Comparison of ENCODE assay signal across 9 cellular contexts in the genomic region with DNA sequence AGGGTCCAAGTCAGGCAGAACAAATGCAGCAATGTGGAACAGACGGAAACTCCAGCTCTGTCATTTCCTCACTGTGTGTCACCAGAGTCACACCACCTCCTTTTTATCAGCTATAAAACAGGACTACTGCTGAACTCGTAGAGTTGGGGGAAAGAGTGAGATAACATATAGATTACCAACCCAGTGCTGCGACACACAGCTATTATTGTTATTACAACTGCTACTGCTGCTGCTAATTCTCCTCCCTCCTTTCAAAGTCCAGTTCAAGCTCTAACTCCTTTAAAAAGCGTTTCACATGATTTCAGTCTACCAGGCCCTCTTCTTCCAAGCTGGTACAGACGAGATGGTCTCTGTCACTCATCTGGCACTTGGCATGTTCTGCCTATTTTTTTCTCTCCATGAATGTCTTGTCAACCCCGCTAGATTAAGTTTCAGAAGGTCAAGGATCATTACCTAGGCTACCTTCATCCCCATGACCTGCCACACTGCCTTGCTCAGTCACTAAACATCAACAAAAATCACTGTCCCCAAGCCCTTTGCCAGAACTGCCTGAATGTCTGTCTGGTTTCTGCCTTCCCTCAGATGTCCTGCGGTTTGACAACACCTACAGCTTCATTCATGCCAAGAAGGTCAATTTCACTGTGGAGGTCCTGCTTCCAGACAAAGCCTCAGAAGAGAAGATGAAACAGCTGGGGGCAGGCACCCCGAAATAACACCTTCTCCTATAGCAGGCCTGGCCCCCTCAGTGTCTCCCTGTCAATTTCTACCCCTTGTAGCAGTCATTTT. TPM values are rescaled to one million over a fixed set of nuclear protein-coding genes. Genes with fewer than 3 reads are reported as not detected.
DNase-seq lines count a peak whose midpoint lies in the region; ATAC-seq and TF ChIP-seq lines count a peak whose summit lies in the region.
"Had no signal": no experiment of that assay in that cellular context is flagged by ENCODE, and none has a peak within 500 bp of the region (broad histone marks: within the 10 kb centered on the region; RNA-seq: fewer than 3 reads in every experiment).

No MANE protein-coding gene starts in this region.

- no peak for TF ChIP-seq CTCF in HFF-Myc (IDR thresholded peaks at IDR 0.05; ENCODE audit: low read depth, low read length, missing control alignments)
- TF ChIP-seq CTCF in WTC11 (IDR thresholded peaks at IDR 0.05), result no peak
- no peak for TF ChIP-seq CTCF in hepatocyte (IDR thresholded peaks at IDR 0.05; ENCODE audit: poor library complexity)
- no peak for TF ChIP-seq CTCF in spleen (IDR thresholded peaks at IDR 0.05 in 8 of 11, conservative IDR thresholded peaks at IDR 0.05 in 3 of 11)

- H3K27me3 Mint-ChIP-seq in WTC11 (ENCODE audit: low read depth), result no peaks in the 10 kb centered on the region; the same call in 1 of the 2 replicates

- TF ChIP-seq POLR2A in spleen (IDR thresholded peaks at IDR 0.05), result no peak

- H3K4me1 ChIP-seq in hepatocyte (ENCODE audit: insufficient read depth), result peaks cover 69% of the 10 kb centered on the region
- H3K4me1 ChIP-seq in spleen, result peaks cover 29 to 62% (median 41%) of the 10 kb centered on the region in 6 donors

- H3K27me3 ChIP-seq in hepatocyte (no peaks in the 10 kb centered on the region), spleen (replicated peaks in 1 of 7) (no peaks in the 10 kb centered on the region)

- H3K27ac ChIP-seq in hepatocyte (peak overlapping the region; percentile 97), spleen (peak overlapping the region in 5 of 8 donors; percentile 90 to 95 (median 93))

- peaks cover 30% of the 10 kb centered on the region for H3K4me1 Mint-ChIP-seq in WTC11

- CTCF ChIA-PET in WTC11 (lab: Charles Lee), result interaction anchor here (1.4 to 6.3 kb wide), 4 partner anchors 25 to 134 kb away, joined by 3 to 149 read pairs (median 36); partner anchors contain the start of genes RNF215, SEC14L2 and TBC1D10A

- no peaks in the 10 kb centered on the region for H3K9me3 Mint-ChIP-seq in WTC11

- H2AFZ ChIP-seq in hepatocyte, result no peak overlapping the region

- H3K4me3 Mint-ChIP-seq in WTC11, result peak overlapping the region; percentile 83

- peak overlapping the region; percentile 87 for H3K27ac Mint-ChIP-seq in WTC11

- H3K4me3 ChIP-seq in HFF-Myc (replicated peaks; ENCODE audit: low read depth, low read length) (peak overlapping the region; percentile 66), hepatocyte (no peak overlapping the region), spleen (peak overlapping the region in 1 of 8 donors; percentile 95)

- 48% methylated on average over 8 of the region's 8 CpGs for WGBS in hepatocyte (ENCODE audit: low lambda C conversion rate, missing lambda C conversion rate)
- WGBS in spleen, 5 donors, result 75 to 89% (median 83%) methylated on average over 8 of the region's 8 CpGs

- H3K36me3 ChIP-seq in hepatocyte (replicated peaks; ENCODE audit: insufficient read depth, low read depth) (no peaks in the 10 kb centered on the region), spleen (peaks cover 0 to 38% (median 8%) of the 10 kb centered on the region in 6 donors)

- peaks cover 33% of the 10 kb centered on the region for H3K36me3 Mint-ChIP-seq in WTC11

- H4K20me1 ChIP-seq in hepatocyte (ENCODE audit: insufficient read depth, poor library complexity, severe bottlenecking), result no peaks in the 10 kb centered on the region

- H3K4me2 ChIP-seq in hepatocyte, result peak overlapping the region; percentile 80

- intact Hi-C loops in spleen (cut with DNase I; ENCODE audit: low total_unique reads), result no loop called here

- DNase-seq in HFF-Myc (ENCODE audit: extremely low read depth, low read depth), result no peak
- no peak for DNase-seq in WTC11 (ENCODE audit: low spot score)
- DNase-seq in hepatocyte (ENCODE audit: low spot score), result peak; percentile 70
- DNase-seq in spleen, result no peak
- DNase-seq in activated effector memory CD4-positive, alpha-beta T cell treated with anti-CD3 and anti-CD28 coated beads, Interleukin-2, amount 50 U/mL, for 16 hours, result no peak

- no peak for ATAC-seq in WTC11
- ATAC-seq in GM19351 (IDR thresholded peaks at IDR 0.05; ENCODE audit: unreplicated experiment), result no peak
- no peak for ATAC-seq in HG03460 (IDR thresholded peaks at IDR 0.05; ENCODE audit: unreplicated experiment)
- no peak for ATAC-seq in GM18858 (IDR thresholded peaks at IDR 0.05; ENCODE audit: unreplicated experiment)

- no peaks in the 10 kb centered on the region for H3K9me2 ChIP-seq in hepatocyte (replicated peaks; ENCODE audit: insufficient read depth)

- POLR2A ChIA-PET in WTC11 (lab: Charles Lee), result interaction anchor here (0.8 to 1.3 kb wide), 2 partner anchors 9 to 11 kb away, joined by 3 to 4 read pairs; no protein-coding TSS in a partner anchor

- H3K9me3 ChIP-seq in hepatocyte (ENCODE audit: low read depth), result no peaks in the 10 kb centered on the region
- no peaks in the 10 kb centered on the region for H3K9me3 ChIP-seq in spleen

- H3K79me2 ChIP-seq in hepatocyte, result peaks cover 8% of the 10 kb centered on the region

TF ChIP-seq in WTC11, 78 proteins besides CTCF, POLR2A, EP300 and RAD21:
- no peak for TF ChIP-seq AR (CRISPR knock-in tag; IDR thresholded peaks at IDR 0.05)

RNA-seq across cellular contexts. Expression of gene MTFP1, which starts 3.7 kb away (rescaled TPM):
- total RNA-seq in WTC11 (2021) (75.0 to 78.7 TPM (median 75.5 TPM) in 3 replicates), hepatocyte (10.3 and 16.3 TPM in 2 replicates), spleen (10 to 100 TPM in 6 of 7 donors, 1 to 10 TPM in 1; 9.9 to 36.8 (median 15.4) TPM)
- polyA plus RNA-seq in hepatocyte (22.3 and 24.3 TPM in 2 replicates), spleen (10 to 100 TPM; 16.9 to 30.4 (median 26.4) TPM)

RNA-seq across cellular contexts. Expression of gene SEC14L2, which starts 25.1 kb away (rescaled TPM):
- total RNA-seq in WTC11 (2021) (2.4 to 3.9 TPM (median 3.9 TPM) in 3 replicates), hepatocyte (3.9 and 9.9 TPM in 2 replicates), spleen (1 to 10 TPM in 6 of 7 donors, under 1 TPM in 1; 0.52 to 6.1 (median 2.4) TPM)
- polyA plus RNA-seq in hepatocyte (9.0 and 10.9 TPM in 2 replicates), spleen (1 to 10 TPM in 1 of 3 donors, under 1 TPM in 2; 0.54 to 1.5 (median 0.96) TPM)

RNA-seq across cellular contexts. Expression of gene RNF215, which starts 34.7 kb away (rescaled TPM):
- total RNA-seq in WTC11 (2021) (25.4 to 28.6 TPM (median 27.6 TPM) in 3 replicates), hepatocyte (12.6 and 18.1 TPM in 2 replicates), spleen (10 to 100 TPM; 10.2 to 19.5 (median 15.9) TPM)
- polyA plus RNA-seq in hepatocyte (7.2 and 10.4 TPM in 2 replicates), spleen (10 to 100 TPM in 1 of 3 donors, 1 to 10 TPM in 2; 6.5 to 11.0 (median 8.3) TPM)

RNA-seq across cellular contexts. Expression of gene SEC14L3, which starts 49.9 kb away (rescaled TPM):
- total RNA-seq in WTC11 (2021) (not detected in 3 replicates), hepatocyte (not detected in 2 replicates), spleen (not detected)
- polyA plus RNA-seq in hepatocyte (not detected in 2 replicates), spleen (not detected)
- total RNA-seq: T-helper 1 cell treated with Interleukin-12 subunit alpha and Interleukin-12 subunit beta and Interleukin-4 antibody, amounts not matched to agents 30 ng/mL and 1 ng/mL, for 36 hours had no signal
